1 cellular context compared by ENCODE assay signal in the genomic region with DNA sequence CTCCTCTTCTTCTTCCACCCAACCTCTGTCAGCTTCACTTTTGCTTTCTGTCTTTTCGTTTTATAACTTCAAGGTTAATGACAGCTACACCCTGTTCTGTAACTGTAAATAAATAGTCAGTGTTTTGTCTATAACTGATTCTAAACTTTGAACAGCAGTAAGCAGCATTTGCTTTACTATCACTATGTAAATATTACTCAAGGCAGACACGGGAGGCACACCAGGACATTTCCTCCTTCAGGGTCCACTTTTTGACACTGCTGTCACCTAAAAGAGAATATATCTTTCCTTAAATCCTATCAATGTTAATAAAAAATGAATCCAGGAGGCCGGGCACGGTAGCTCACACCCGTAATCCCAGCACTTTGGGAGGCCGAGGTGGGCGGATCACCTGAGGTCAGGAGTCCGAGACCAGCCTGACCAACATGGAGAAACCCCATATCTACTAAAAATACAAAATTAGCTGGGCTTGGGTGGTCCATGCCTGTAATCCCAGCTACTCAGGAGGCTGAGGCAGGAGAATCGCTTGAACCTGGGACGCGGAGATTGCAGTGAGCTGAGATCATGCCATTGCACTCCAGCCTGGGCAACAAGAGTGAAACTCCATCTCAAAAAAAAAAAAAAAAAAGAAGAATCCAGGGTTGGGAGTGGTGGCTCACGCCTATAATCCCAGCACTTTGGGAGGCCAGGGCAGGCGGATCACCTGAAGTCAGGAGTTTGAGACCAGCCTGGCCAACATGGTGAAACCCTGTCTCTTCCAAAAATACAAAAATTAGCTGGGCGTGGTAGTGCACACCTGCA.
TF ChIP-seq lines count a peak whose summit lies in the region.
"Not testable (repeated sequence)": the region's sequence is repeated elsewhere in the genome, so short reads cannot be mapped to it uniquely, and the experiment has no call there.

No MANE protein-coding gene starts in this region.

TF ChIP-seq in HepG2, 621 proteins besides CTCF, POLR2A, EP300 and RAD21 (continued from another document and continues in another):
- TF ChIP-seq KAT7 (CRISPR knock-in tag; IDR thresholded peaks at IDR 0.05; ENCODE audit: borderline replicate concordance) (peak; percentile 51; the same call in 1 of the 2 replicates), RXRB (CRISPR knock-in tag; IDR thresholded peaks at IDR 0.05; ENCODE audit: borderline replicate concordance) (peak; percentile 98), CHD4 (IDR thresholded peaks at IDR 0.05; ENCODE audit: borderline replicate concordance, low read length) (peak; percentile 35; the same call in 1 of the 2 replicates), HMG20B (CRISPR knock-in tag; conservative IDR thresholded peaks at IDR 0.05) (0 out of 2 replicates have a peak, but pooled peaks have one; percentile 36), CREM (IDR thresholded peaks at IDR 0.05) (peak; percentile 87), NONO (CRISPR knock-in tag; conservative IDR thresholded peaks at IDR 0.05) (peak; percentile 77), ZNF512B (CRISPR knock-in tag; IDR thresholded peaks at IDR 0.05; ENCODE audit: borderline replicate concordance) (peak; percentile 51; the same call in 1 of the 2 replicates), SOX5 (CRISPR knock-in tag; IDR thresholded peaks at IDR 0.05; ENCODE audit: borderline replicate concordance) (peak; percentile 92), SOX6 (CRISPR knock-in tag; IDR thresholded peaks at IDR 0.05) (peak; percentile 89), HDAC1 (CRISPR knock-in tag; IDR thresholded peaks at IDR 0.05) (peak; percentile 79; the same call in 1 of the 2 replicates), GABPA (CRISPR knock-in tag; IDR thresholded peaks at IDR 0.05; ENCODE audit: low read depth) (peak; percentile 72), REPIN1 (CRISPR knock-in tag; IDR thresholded peaks at IDR 0.05; ENCODE audit: borderline replicate concordance, low read depth) (peak; percentile 80; the same call in 1 of the 2 replicates), TARDBP (CRISPR knock-in tag; IDR thresholded peaks at IDR 0.05) (peak; percentile 90), SIX4 (CRISPR knock-in tag; IDR thresholded peaks at IDR 0.05) (0 out of 2 replicates have a peak, but pooled peaks have one; percentile 34), ZNF142 (CRISPR knock-in tag; IDR thresholded peaks at IDR 0.05) (peak; percentile 50; the same call in 1 of the 2 replicates), CEBPB (IDR thresholded peaks at IDR 0.05; ENCODE audit: borderline replicate concordance, low read depth, low read length) (peak; percentile 87), SOX13 (IDR thresholded peaks at IDR 0.05) (peak; percentile 54), SOX13 (CRISPR knock-in tag; conservative IDR thresholded peaks at IDR 0.05 in 1 of 2, IDR thresholded peaks at IDR 0.05 in 1 of 2) (peak in 1 of 2 experiments; percentile 87; a peak in 2 of 4 replicates), NR2F2 (IDR thresholded peaks at IDR 0.05; ENCODE audit: borderline replicate concordance, low read depth) (peak; percentile 89), IRF2 (CRISPR knock-in tag; IDR thresholded peaks at IDR 0.05) (peak; percentile 91), RFXAP (CRISPR knock-in tag; IDR thresholded peaks at IDR 0.05; ENCODE audit: borderline replicate concordance) (0 out of 2 replicates have a peak, but pooled peaks have one; percentile 22), FOXK2 (IDR thresholded peaks at IDR 0.05) (peak; percentile 71; the same call in 1 of the 2 replicates), MIXL1 (CRISPR knock-in tag; IDR thresholded peaks at IDR 0.05) (peak; percentile 88), NRL (CRISPR knock-in tag; IDR thresholded peaks at IDR 0.05; ENCODE audit: borderline replicate concordance) (0 out of 2 replicates have a peak, but pooled peaks have one; percentile 29), ZNF136 (CRISPR knock-in tag; IDR thresholded peaks at IDR 0.05; ENCODE audit: low read depth) (peak; percentile 38; the same call in 1 of the 2 replicates)
- not testable (repeated sequence) for TF ChIP-seq CREM (CRISPR knock-in tag; IDR thresholded peaks at IDR 0.05); NONO (IDR thresholded peaks at IDR 0.05); SOX6 (IDR thresholded peaks at IDR 0.05); GABPA (IDR thresholded peaks at IDR 0.05; ENCODE audit: low read depth, low read length)
- TF ChIP-seq, protein P1, sequence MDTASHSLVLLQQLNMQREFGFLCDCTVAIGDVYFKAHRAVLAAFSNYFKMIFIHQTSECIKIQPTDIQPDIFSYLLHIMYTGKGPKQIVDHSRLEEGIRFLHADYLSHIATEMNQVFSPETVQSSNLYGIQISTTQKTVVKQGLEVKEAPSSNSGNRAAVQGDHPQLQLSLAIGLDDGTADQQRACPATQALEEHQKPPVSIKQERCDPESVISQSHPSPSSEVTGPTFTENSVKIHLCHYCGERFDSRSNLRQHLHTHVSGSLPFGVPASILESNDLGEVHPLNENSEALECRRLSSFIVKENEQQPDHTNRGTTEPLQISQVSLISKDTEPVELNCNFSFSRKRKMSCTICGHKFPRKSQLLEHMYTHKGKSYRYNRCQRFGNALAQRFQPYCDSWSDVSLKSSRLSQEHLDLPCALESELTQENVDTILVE (CRISPR knock-in tag; IDR thresholded peaks at IDR 0.05), result peak; percentile 92; the same call in 1 of the 2 replicates
- TF ChIP-seq, protein P2, sequence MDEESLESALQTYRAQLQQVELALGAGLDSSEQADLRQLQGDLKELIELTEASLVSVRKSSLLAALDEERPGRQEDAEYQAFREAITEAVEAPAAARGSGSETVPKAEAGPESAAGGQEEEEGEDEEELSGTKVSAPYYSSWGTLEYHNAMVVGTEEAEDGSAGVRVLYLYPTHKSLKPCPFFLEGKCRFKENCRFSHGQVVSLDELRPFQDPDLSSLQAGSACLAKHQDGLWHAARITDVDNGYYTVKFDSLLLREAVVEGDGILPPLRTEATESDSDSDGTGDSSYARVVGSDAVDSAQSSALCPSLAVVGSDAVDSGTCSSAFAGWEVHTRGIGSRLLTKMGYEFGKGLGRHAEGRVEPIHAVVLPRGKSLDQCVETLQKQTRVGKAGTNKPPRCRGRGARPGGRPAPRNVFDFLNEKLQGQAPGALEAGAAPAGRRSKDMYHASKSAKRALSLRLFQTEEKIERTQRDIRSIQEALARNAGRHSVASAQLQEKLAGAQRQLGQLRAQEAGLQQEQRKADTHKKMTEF (CRISPR knock-in tag; IDR thresholded peaks at IDR 0.05), result peak; percentile 92
- TF ChIP-seq, protein P3, sequence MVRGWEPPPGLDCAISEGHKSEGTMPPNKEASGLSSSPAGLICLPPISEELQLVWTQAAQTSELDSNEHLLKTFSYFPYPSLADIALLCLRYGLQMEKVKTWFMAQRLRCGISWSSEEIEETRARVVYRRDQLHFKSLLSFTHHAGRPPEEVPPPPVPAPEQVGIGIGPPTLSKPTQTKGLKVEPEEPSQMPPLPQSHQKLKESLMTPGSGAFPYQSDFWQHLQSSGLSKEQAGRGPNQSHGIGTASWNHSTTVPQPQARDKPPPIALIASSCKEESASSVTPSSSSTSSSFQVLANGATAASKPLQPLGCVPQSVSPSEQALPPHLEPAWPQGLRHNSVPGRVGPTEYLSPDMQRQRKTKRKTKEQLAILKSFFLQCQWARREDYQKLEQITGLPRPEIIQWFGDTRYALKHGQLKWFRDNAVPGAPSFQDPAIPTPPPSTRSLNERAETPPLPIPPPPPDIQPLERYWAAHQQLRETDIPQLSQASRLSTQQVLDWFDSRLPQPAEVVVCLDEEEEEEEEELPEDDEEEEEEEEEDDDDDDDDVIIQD (CRISPR knock-in tag; IDR thresholded peaks at IDR 0.05; ENCODE audit: low read depth), result peak; percentile 77; the same call in 1 of the 2 replicates
- TF ChIP-seq, protein P4, sequence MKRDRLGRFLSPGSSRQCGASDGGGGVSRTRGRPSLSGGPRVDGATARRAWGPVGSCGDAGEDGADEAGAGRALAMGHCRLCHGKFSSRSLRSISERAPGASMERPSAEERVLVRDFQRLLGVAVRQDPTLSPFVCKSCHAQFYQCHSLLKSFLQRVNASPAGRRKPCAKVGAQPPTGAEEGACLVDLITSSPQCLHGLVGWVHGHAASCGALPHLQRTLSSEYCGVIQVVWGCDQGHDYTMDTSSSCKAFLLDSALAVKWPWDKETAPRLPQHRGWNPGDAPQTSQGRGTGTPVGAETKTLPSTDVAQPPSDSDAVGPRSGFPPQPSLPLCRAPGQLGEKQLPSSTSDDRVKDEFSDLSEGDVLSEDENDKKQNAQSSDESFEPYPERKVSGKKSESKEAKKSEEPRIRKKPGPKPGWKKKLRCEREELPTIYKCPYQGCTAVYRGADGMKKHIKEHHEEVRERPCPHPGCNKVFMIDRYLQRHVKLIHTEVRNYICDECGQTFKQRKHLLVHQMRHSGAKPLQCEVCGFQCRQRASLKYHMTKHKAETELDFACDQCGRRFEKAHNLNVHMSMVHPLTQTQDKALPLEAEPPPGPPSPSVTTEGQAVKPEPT (CRISPR knock-in tag; IDR thresholded peaks at IDR 0.05; ENCODE audit: low read depth), result 0 out of 2 replicates have a peak, but pooled peaks have one; percentile 7
- TF ChIP-seq, protein P5, sequence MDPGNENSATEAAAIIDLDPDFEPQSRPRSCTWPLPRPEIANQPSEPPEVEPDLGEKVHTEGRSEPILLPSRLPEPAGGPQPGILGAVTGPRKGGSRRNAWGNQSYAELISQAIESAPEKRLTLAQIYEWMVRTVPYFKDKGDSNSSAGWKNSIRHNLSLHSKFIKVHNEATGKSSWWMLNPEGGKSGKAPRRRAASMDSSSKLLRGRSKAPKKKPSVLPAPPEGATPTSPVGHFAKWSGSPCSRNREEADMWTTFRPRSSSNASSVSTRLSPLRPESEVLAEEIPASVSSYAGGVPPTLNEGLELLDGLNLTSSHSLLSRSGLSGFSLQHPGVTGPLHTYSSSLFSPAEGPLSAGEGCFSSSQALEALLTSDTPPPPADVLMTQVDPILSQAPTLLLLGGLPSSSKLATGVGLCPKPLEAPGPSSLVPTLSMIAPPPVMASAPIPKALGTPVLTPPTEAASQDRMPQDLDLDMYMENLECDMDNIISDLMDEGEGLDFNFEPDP (CRISPR knock-in tag; conservative IDR thresholded peaks at IDR 0.05), result 0 out of 2 replicates have a peak, but pooled peaks have one; percentile 59
